Comparison of ENCODE assay signal across 15 cellular contexts in genomic region chr20:40807094-40807623, GRCh38.
"Had no signal": no experiment of that assay in that cellular context is flagged by ENCODE, and none has a peak within 500 bp of the region (broad histone marks: within the 10 kb centered on the region; RNA-seq: fewer than 3 reads in every experiment).

No MANE protein-coding gene starts in this region.

- DNase-seq: activated CD8-positive, alpha-beta memory T cell treated with anti-CD3 and anti-CD28 coated beads, Interleukin-2, amount 50 U/mL, for 4 hours; activated naive CD4-positive, alpha-beta T cell; activated naive CD8-positive, alpha-beta T cell treated with anti-CD3 and anti-CD28 coated beads for 36 hours; activated T-cell treated with anti-CD3 and anti-CD28 coated beads, Interleukin-2, amount 50 U/mL, for 4 hours; colonic mucosa; dorsolateral prefrontal cortex; heart left ventricle; left cardiac atrium; mucosa of descending colon; naive B cell; stimulated activated CD4-positive, alpha-beta T cell treated with anti-CD3 and anti-CD28 coated beads, Interleukin-4, amount 100 ng/mL, for 24 hours; T-helper 9 cell; tibial artery had no signal

- ATAC-seq: activated T-cell treated with anti-CD3 and anti-CD28 coated beads, Interleukin-2, amount 50 U/mL, for 4 hours; gastroesophageal sphincter; heart left ventricle; left cardiac atrium; mucosa of descending colon; WTC11 had no signal
